15 cellular contexts compared by ENCODE assay signal in genomic region chr11:1570001-1570453, GRCh38. TPM values are rescaled to one million over a fixed set of nuclear protein-coding genes. Genes with fewer than 3 reads are reported as not detected.
A peak's percentile ranks its signal among the peaks of the same experiment; 100 is the strongest.
DNase-seq lines count a peak whose midpoint lies in the region; TF ChIP-seq lines count a peak whose summit lies in the region.
"Had no signal": no experiment of that assay in that cellular context is flagged by ENCODE, and none has a peak within 500 bp of the region (broad histone marks: within the 10 kb centered on the region; RNA-seq: fewer than 3 reads in every experiment).

No MANE protein-coding gene starts in this region.

- H3K27ac ChIP-seq in 22Rv1 (peak overlapping the region; percentile 94), endodermal cell (ENCODE audit: low read depth, low read length) (no peak overlapping the region)
- H3K27ac ChIP-seq: ovary had no signal

- H3K36me3 Mint-ChIP-seq in endodermal cell (ENCODE audit: low read depth) (no peaks in the 10 kb centered on the region), neural crest cell (ENCODE audit: low read depth) (no peaks in the 10 kb centered on the region)

- H3K27me3 ChIP-seq in H7 (ENCODE audit: control insufficient read depth, insufficient read depth, low read length), result peaks cover 41% of the 10 kb centered on the region
- H3K27me3 ChIP-seq in endodermal cell (ENCODE audit: control insufficient read depth, insufficient read depth, low read length, poor library complexity, severe bottlenecking), result peaks cover 37% of the 10 kb centered on the region
- H3K27me3 ChIP-seq: ovary had no signal

- H3K4me3 Mint-ChIP-seq in endodermal cell (peak overlapping the region; percentile 47), neural crest cell (peak overlapping the region; percentile 67)

- H3K4me1 ChIP-seq in endodermal cell (ENCODE audit: control insufficient read depth, insufficient read depth, low read length), result peaks cover 12% of the 10 kb centered on the region

- no peaks in the 10 kb centered on the region for H3K9me3 Mint-ChIP-seq in endodermal cell
- H3K9me3 Mint-ChIP-seq in neural crest cell, result no peaks in the 10 kb centered on the region

- H3K27me3 Mint-ChIP-seq in endodermal cell (ENCODE audit: insufficient read depth) (peaks cover 21% of the 10 kb centered on the region), neural crest cell (ENCODE audit: low read depth) (peaks cover 39% of the 10 kb centered on the region)

- 93% methylated on average over 11 of the region's 11 CpGs; no CpG with 5 or more reads in 1 of the 2 experiments for WGBS in endodermal cell (ENCODE audit: insufficient coverage in 1 of 2, insufficient read length in 1 of 2), 2 experiments

- H3K4me3 ChIP-seq in H7 (ENCODE audit: insufficient read depth, low read depth, low read length) (no peak overlapping the region), endodermal cell (ENCODE audit: low read length) (no peak overlapping the region)
- H3K4me3 ChIP-seq: HAP-1, ovary had no signal

- no peak overlapping the region for H3K9ac ChIP-seq in endodermal cell (ENCODE audit: extremely low read depth, low read length, poor library complexity, severe bottlenecking)

- H3K36me3 ChIP-seq in H7 (replicated peaks; ENCODE audit: control insufficient read depth, insufficient read depth, low read length) (no peaks in the 10 kb centered on the region), endodermal cell (ENCODE audit: control insufficient read depth, insufficient read depth, low read length) (no peaks in the 10 kb centered on the region)
- H3K36me3 ChIP-seq: HAP-1, ovary had no signal

- H3K27ac Mint-ChIP-seq in endodermal cell, result no peak overlapping the region
- H3K27ac Mint-ChIP-seq in neural crest cell (ENCODE audit: unreplicated experiment), result no peak overlapping the region

- TF ChIP-seq CTCF in 22Rv1 (IDR thresholded peaks at IDR 0.05), result no peak
- no peak for TF ChIP-seq CTCF in endodermal cell (conservative IDR thresholded peaks at IDR 0.05)
- TF ChIP-seq CTCF in neural crest cell (conservative IDR thresholded peaks at IDR 0.05), result no peak

- no peaks in the 10 kb centered on the region for H3K9me3 ChIP-seq in endodermal cell (ENCODE audit: control insufficient read depth, low read length)
- H3K9me3 ChIP-seq: HAP-1, ovary had no signal

- H3K4me1 Mint-ChIP-seq in endodermal cell (peaks cover 20% of the 10 kb centered on the region), neural crest cell (no peaks in the 10 kb centered on the region)

- DNase-seq in H7, result peak; percentile 37
- DNase-seq in endodermal cell, result peak; percentile 53
- no peak for DNase-seq in neural crest cell (ENCODE audit: low read depth, low spot score)
- no peak for DNase-seq in DMS153 (lab: John Stamatoyannopoulos, UW)
- DNase-seq in DMS53 (lab: John Stamatoyannopoulos, UW), result no peak
- DNase-seq in NCI-H1048 (lab: John Stamatoyannopoulos, UW), result no peak
- DNase-seq in GF-D8 (lab: John Stamatoyannopoulos, UW), result no peak
- DNase-seq: effector CD8-positive, alpha-beta T cell; NCI-H2107 had no signal

RNA-seq across cellular contexts. Expression of gene DUSP8, which starts 2.0 kb away (rescaled TPM):
- total RNA-seq in H7 (2014; rRNA removed; shearing (Covaris generic)), result 1.7 and 2.7 TPM in 2 replicates
- total RNA-seq in endodermal cell, result 1 to 10 TPM; 4.7 to 7.0 TPM
- 13.7 TPM for polyA plus RNA-seq in endodermal cell (2013, experiment 1 of 2)
- polyA plus RNA-seq in endodermal cell (2013, experiment 2 of 2), result 7.4 TPM
- 8.4 and 10.1 TPM in 2 replicates for total RNA-seq in neural crest cell

RNA-seq across cellular contexts. Expression of gene KRTAP5-1, which starts 15.1 kb away (rescaled TPM):
- not detected in 2 replicates for total RNA-seq in H7 (2014; rRNA removed; shearing (Covaris generic))
- total RNA-seq in endodermal cell (not detected), neural crest cell (not detected in 2 replicates)
- polyA plus RNA-seq in endodermal cell (2013, experiment 1 of 2), result not detected
- polyA plus RNA-seq in endodermal cell (2013, experiment 2 of 2), result not detected
- total RNA-seq: aorta, G401, M059J, ovary had no signal
- polyA plus RNA-seq: aorta, ovary had no signal

RNA-seq across cellular contexts. Expression of gene KRTAP5-2, which starts 28.1 kb away (rescaled TPM):
- not detected in 2 replicates for total RNA-seq in H7 (2014; rRNA removed; shearing (Covaris generic))
- total RNA-seq in endodermal cell, result not detected
- not detected for polyA plus RNA-seq in endodermal cell (2013, experiment 1 of 2)
- not detected for polyA plus RNA-seq in endodermal cell (2013, experiment 2 of 2)
- not detected in 2 replicates for total RNA-seq in neural crest cell
- total RNA-seq: aorta, G401, M059J, ovary had no signal
- polyA plus RNA-seq: aorta, ovary had no signal

RNA-seq across cellular contexts. Expression of gene KRTAP5-3, which starts 38.2 kb away (rescaled TPM):
- not detected in 2 replicates for total RNA-seq in H7 (2014; rRNA removed; shearing (Covaris generic))
- total RNA-seq in endodermal cell (not detected), neural crest cell (not detected in 2 replicates)
- not detected for polyA plus RNA-seq in endodermal cell (2013, experiment 1 of 2)
- not detected for polyA plus RNA-seq in endodermal cell (2013, experiment 2 of 2)
- total RNA-seq: aorta, G401, M059J, ovary had no signal
- polyA plus RNA-seq: aorta, ovary had no signal

RNA-seq across cellular contexts. Expression of gene KRTAP5-4, which starts 51.9 kb away (rescaled TPM):
- total RNA-seq in H7 (2014; rRNA removed; shearing (Covaris generic)), result not detected in 2 replicates
- total RNA-seq in endodermal cell (not detected), neural crest cell (not detected in 2 replicates)
- not detected for polyA plus RNA-seq in endodermal cell (2013, experiment 1 of 2)
- polyA plus RNA-seq in endodermal cell (2013, experiment 2 of 2), result not detected
- total RNA-seq: aorta, G401, M059J, ovary had no signal
- polyA plus RNA-seq: aorta, ovary had no signal

Comparison
In these comparisons a context has a peak if more than half of its experiments do, and no peak if none do; other contexts are left out.
1. DNase-seq: peak in H7 (single experiment) and endodermal cell (single experiment); none in neural crest cell (single experiment), DMS153 (single experiment), DMS53 (single experiment), NCI-H1048 (single experiment) and GF-D8 (single experiment).